In genomic region chr5:170408866-170409265, GRCh38 we compare ENCODE assay signal across 22 cellular contexts. TPM values are rescaled to one million over a fixed set of nuclear protein-coding genes. Genes with fewer than 3 reads are reported as not detected.
A peak's percentile ranks its signal among the peaks of the same experiment; 100 is the strongest.
DNase-seq lines count a peak whose midpoint lies in the region; ATAC-seq and TF ChIP-seq lines count a peak whose summit lies in the region.
"Had no signal": no experiment of that assay in that cellular context is flagged by ENCODE, and none has a peak within 500 bp of the region (broad histone marks: within the 10 kb centered on the region; RNA-seq: fewer than 3 reads in every experiment).

No MANE protein-coding gene starts in this region.

- no peaks in the 10 kb centered on the region for H4K20me1 ChIP-seq in smooth muscle cell (ENCODE audit: low read depth)

- peaks cover 24% of the 10 kb centered on the region for H3K4me1 Mint-ChIP-seq in endodermal cell

- no peak for TF ChIP-seq CTCF in endodermal cell (conservative IDR thresholded peaks at IDR 0.05)
- TF ChIP-seq CTCF in smooth muscle cell (IDR thresholded peaks at IDR 0.05; ENCODE audit: borderline replicate concordance, insufficient read depth, poor library complexity, severe bottlenecking): no peak
- TF ChIP-seq CTCF in upper lobe of right lung (IDR thresholded peaks at IDR 0.05): no peak

- H3K9ac ChIP-seq in endodermal cell (ENCODE audit: extremely low read depth, low read length, poor library complexity, severe bottlenecking): no peak overlapping the region
- H3K9ac ChIP-seq in smooth muscle cell (ENCODE audit: low read depth): no peak overlapping the region
- H3K9ac ChIP-seq: GM23248 had no signal

- H3K36me3 Mint-ChIP-seq in endodermal cell (ENCODE audit: low read depth): no peaks in the 10 kb centered on the region

- H3K27ac ChIP-seq in endodermal cell (ENCODE audit: low read depth, low read length) (no peak overlapping the region), smooth muscle cell (ENCODE audit: low read depth) (no peak overlapping the region), upper lobe of right lung (no peak overlapping the region)
- H3K27ac ChIP-seq: GM23248, RWPE1 had no signal

- peaks cover 4% of the 10 kb centered on the region for H3K27me3 Mint-ChIP-seq in endodermal cell (ENCODE audit: insufficient read depth)

- no peaks in the 10 kb centered on the region for H3K79me2 ChIP-seq in smooth muscle cell (ENCODE audit: low read depth)

- 89 to 94% methylated on average over 2 to 3 of the region's 3 CpGs for WGBS in endodermal cell (ENCODE audit: insufficient coverage in 1 of 2, insufficient read length in 1 of 2), 2 experiments
- WGBS in smooth muscle cell (ENCODE audit: low lambda C conversion rate): 79% methylated on average over 3 of the region's 3 CpGs

- no peaks in the 10 kb centered on the region for H3F3A ChIP-seq in smooth muscle cell (ENCODE audit: low read depth)

- no peaks in the 10 kb centered on the region for H3K9me3 ChIP-seq in endodermal cell (ENCODE audit: control insufficient read depth, low read length)
- no peaks in the 10 kb centered on the region for H3K9me3 ChIP-seq in smooth muscle cell (replicated peaks; ENCODE audit: low read depth)
- no peaks in the 10 kb centered on the region for H3K9me3 ChIP-seq in upper lobe of right lung
- H3K9me3 ChIP-seq: MG63 had no signal

- H3K9me3 Mint-ChIP-seq in endodermal cell: no peaks in the 10 kb centered on the region

- H3K27me3 ChIP-seq in endodermal cell (ENCODE audit: control insufficient read depth, insufficient read depth, low read length, poor library complexity, severe bottlenecking) (no peaks in the 10 kb centered on the region), smooth muscle cell (ENCODE audit: low read depth) (no peaks in the 10 kb centered on the region), upper lobe of right lung (no peaks in the 10 kb centered on the region)

- H3K4me3 ChIP-seq in endodermal cell (ENCODE audit: low read length) (no peak overlapping the region), smooth muscle cell (no peak overlapping the region), upper lobe of right lung (no peak overlapping the region)
- H3K4me3 ChIP-seq: GM23248, MG63 had no signal

- no peak overlapping the region for H3K4me3 Mint-ChIP-seq in endodermal cell

- H2AFZ ChIP-seq in smooth muscle cell (ENCODE audit: low read depth): no peak overlapping the region
- H2AFZ ChIP-seq: GM23248 had no signal

- H3K4me2 ChIP-seq in smooth muscle cell: peak overlapping the region; percentile 27

- H3K4me1 ChIP-seq in endodermal cell (ENCODE audit: control insufficient read depth, insufficient read depth, low read length): peaks cover 8% of the 10 kb centered on the region
- H3K4me1 ChIP-seq in smooth muscle cell (ENCODE audit: low read depth): no peaks in the 10 kb centered on the region
- H3K4me1 ChIP-seq in upper lobe of right lung: no peaks in the 10 kb centered on the region

- ATAC-seq in upper lobe of right lung (no peak), GM19324 (IDR thresholded peaks at IDR 0.05; ENCODE audit: low FRiP score, unreplicated experiment) (no peak)
- ATAC-seq: Panc1 had no signal

- no peaks in the 10 kb centered on the region for H3K36me3 ChIP-seq in endodermal cell (ENCODE audit: control insufficient read depth, insufficient read depth, low read length)
- no peaks in the 10 kb centered on the region for H3K36me3 ChIP-seq in smooth muscle cell (ENCODE audit: low read depth)
- H3K36me3 ChIP-seq in upper lobe of right lung: no peaks in the 10 kb centered on the region
- H3K36me3 ChIP-seq: MG63 had no signal

- peak overlapping the region; percentile 47 for H3K27ac Mint-ChIP-seq in endodermal cell

- peak; percentile 9 for DNase-seq in NCI-H345 (lab: John Stamatoyannopoulos, UW)
- DNase-seq in NCI-H345 treated with DMSO at 0.1 percent for 48 hours (lab: John Stamatoyannopoulos, UW; ENCODE audit: unreplicated experiment): no peak
- DNase-seq in NCI-H69 (lab: John Stamatoyannopoulos, UW): peak; percentile 17
- no peak for DNase-seq in endodermal cell
- no peak for DNase-seq in smooth muscle cell (lab: John Stamatoyannopoulos, UW; ENCODE audit: unreplicated experiment)
- DNase-seq in upper lobe of right lung: no peak
- DNase-seq: Calu3, DND-41, HCEC 1CT, IMR-90, KG1, NCI-H1105 treated with DMSO at 0.1 percent for 48 hours, NCI-H1930, NCI-H226, SHP77 treated with DMSO at 0.1 percent for 48 hours had no signal

- intact Hi-C loops in upper lobe of right lung (cut with DNase I): no loop called here

RNA-seq across cellular contexts. Expression of gene KCNMB1, which starts 19.7 kb away (rescaled TPM):
- total RNA-seq in endodermal cell: under 1 TPM in 1 of 2 donors, not detected in 1; 0.09 TPM
- polyA plus RNA-seq in endodermal cell (2013, experiment 1 of 2): 0.46 TPM
- polyA plus RNA-seq in endodermal cell (2013, experiment 2 of 2): 0.46 TPM
- 0.36 and 0.63 TPM in 2 replicates for total RNA-seq in smooth muscle cell
- 0.52 and 0.54 TPM in 2 replicates for polyA plus RNA-seq in smooth muscle cell
- total RNA-seq in upper lobe of right lung: 1.5 TPM
- total RNA-seq: A172, Calu3, GM23248, IMR-90, OCI-LY7 had no signal
- polyA plus RNA-seq: GM23248, IMR-90 had no signal

Comparison
In these comparisons a context has a peak if more than half of its experiments do, and no peak if none do; other contexts are left out.
1. DNase-seq: peak in NCI-H345 (single experiment) and NCI-H69 (single experiment); none in NCI-H345 treated with DMSO at 0.1 percent for 48 hours (single experiment), endodermal cell (single experiment), smooth muscle cell (single experiment) and upper lobe of right lung (single experiment).